Comparison of ENCODE assay signal across 15 cellular contexts in the genomic region with DNA sequence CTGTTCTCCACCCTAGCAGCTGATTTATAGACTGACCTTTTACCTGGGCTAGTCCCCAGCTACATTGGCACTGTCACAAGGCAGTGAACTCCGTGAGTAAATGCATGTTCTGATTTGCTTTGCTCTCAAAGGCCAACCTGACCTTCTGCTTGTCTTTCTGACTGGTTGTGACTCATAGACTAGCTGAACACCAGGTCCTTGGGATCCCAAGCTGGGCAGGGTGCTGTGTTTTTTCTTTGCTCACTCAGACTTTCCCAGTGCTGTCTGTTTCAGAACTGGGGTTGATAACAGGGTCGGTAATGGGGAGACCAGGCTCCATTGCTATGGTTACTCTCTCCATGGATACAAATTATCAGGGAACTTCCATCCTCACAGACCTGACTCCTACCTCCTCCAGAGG. TPM values are rescaled to one million over a fixed set of nuclear protein-coding genes. Genes with fewer than 3 reads are reported as not detected.
A peak's percentile ranks its signal among the peaks of the same experiment; 100 is the strongest.
DNase-seq lines count a peak whose midpoint lies in the region; ATAC-seq and TF ChIP-seq lines count a peak whose summit lies in the region.
"Had no signal": no experiment of that assay in that cellular context is flagged by ENCODE, and none has a peak within 500 bp of the region (broad histone marks: within the 10 kb centered on the region; RNA-seq: fewer than 3 reads in every experiment).

No MANE protein-coding gene starts in this region.

- CTCF ChIA-PET in MCF 10A (lab: Yijun Ruan, JAX), result interaction anchor here (1.2 to 1.3 kb wide), 2 partner anchors 45 to 68 kb away, joined by 3 read pairs; no protein-coding TSS in a partner anchor

- TF ChIP-seq POLR2A in breast epithelium (IDR thresholded peaks at IDR 0.05), result no peak

- no peaks in the 10 kb centered on the region for H3K36me3 Mint-ChIP-seq in MCF 10A (ENCODE audit: insufficient read depth, unreplicated experiment)
- H3K36me3 Mint-ChIP-seq: stimulated activated effector memory CD8-positive, alpha-beta T cell treated with anti-CD3 and anti-CD28 coated beads, Interleukin-12 subunit alpha, Interleukin-12 subunit beta, amount 100 ng/mL, for 72 hours had no signal

- POLR2A ChIA-PET in MCF 10A (lab: Yijun Ruan, JAX), result interaction anchor here (0.6 to 1.0 kb wide), 4 partner anchors 12 to 146 kb away, joined by 3 to 4 read pairs (median 4); no protein-coding TSS in a partner anchor

- peak; percentile 74 for DNase-seq in MCF 10A (ENCODE audit: unreplicated experiment)
- DNase-seq in breast epithelium (ENCODE audit: low spot score in 2 of 2), result no peak
- DNase-seq in RWPE2 (ENCODE audit: low spot score), result no peak
- DNase-seq in islet precursor cell, result peak; percentile 86
- peak; percentile 74 for DNase-seq in ureter (ENCODE audit: low spot score)
- no peak for DNase-seq in AML-193 (lab: John Stamatoyannopoulos, UW)
- DNase-seq in globus pallidus (ENCODE audit: low spot score), result no peak
- DNase-seq: NCI-H774; stimulated activated CD4-positive, alpha-beta T cell treated with anti-CD3 and anti-CD28 coated beads, Interleukin-15, amount 100 ng/mL, for 24 hours had no signal

- no peaks in the 10 kb centered on the region for H3K27me3 Mint-ChIP-seq in MCF 10A (ENCODE audit: insufficient read depth, unreplicated experiment)

- H3K27me3 ChIP-seq in breast epithelium (no peaks in the 10 kb centered on the region), RWPE2 (ENCODE audit: insufficient read depth, poor library complexity, severe bottlenecking) (no peaks in the 10 kb centered on the region)

- H3K27ac ChIP-seq in breast epithelium, result no peak overlapping the region
- no peak overlapping the region for H3K27ac ChIP-seq in RWPE2 (ENCODE audit: poor library complexity, severe bottlenecking)

- H3K4me3 ChIP-seq in breast epithelium (no peak overlapping the region), RWPE2 (ENCODE audit: severe bottlenecking) (no peak overlapping the region)

- H3K4me3 Mint-ChIP-seq in MCF 10A (ENCODE audit: unreplicated experiment), result no peak overlapping the region
- H3K4me3 Mint-ChIP-seq: activated naive CD8-positive, alpha-beta T cell; stimulated activated effector memory CD8-positive, alpha-beta T cell treated with anti-CD3 and anti-CD28 coated beads, Interleukin-12 subunit alpha, Interleukin-12 subunit beta, amount 100 ng/mL, for 72 hours; T-helper 1 cell treated with Interleukin-12 subunit alpha and Interleukin-12 subunit beta and Interleukin-4 antibody, amounts not matched to agents 30 μg/mL and 1 μg/mL, for 36 hours had no signal

- intact Hi-C loops in MCF 10A (cut with micrococcal nuclease), result no loop called here
- intact Hi-C loops in breast epithelium (cut with DNase I; ENCODE audit: low total_unique reads), result loop anchor here (5.0 kb wide), 1 partner anchor 990 kb away; no protein-coding TSS in a partner anchor

- H3K9me3 ChIP-seq in breast epithelium (peaks cover 0 to 4% of the 10 kb centered on the region in 2 donors), RWPE2 (ENCODE audit: severe bottlenecking) (no peaks in the 10 kb centered on the region)

- H3K4me1 ChIP-seq in breast epithelium (no peaks in the 10 kb centered on the region), RWPE2 (ENCODE audit: insufficient read depth, poor library complexity, severe bottlenecking) (peaks cover 5% of the 10 kb centered on the region)

- H3K9me3 Mint-ChIP-seq in MCF 10A (ENCODE audit: unreplicated experiment), result peaks cover 14% of the 10 kb centered on the region

- BruUV-seq in MCF 10A (replicated peaks; lab: Mats Ljungman, UMichigan), result no TSS peak

- H3K4me1 Mint-ChIP-seq in MCF 10A (ENCODE audit: insufficient read depth, unreplicated experiment), result peaks cover 6% of the 10 kb centered on the region
- H3K4me1 Mint-ChIP-seq: stimulated activated effector memory CD8-positive, alpha-beta T cell treated with anti-CD3 and anti-CD28 coated beads, Interleukin-12 subunit alpha, Interleukin-12 subunit beta, amount 100 ng/mL, for 72 hours had no signal

- peak overlapping the region; percentile 36 for H3K27ac Mint-ChIP-seq in MCF 10A (ENCODE audit: low read depth, unreplicated experiment)
- H3K27ac Mint-ChIP-seq: activated naive CD8-positive, alpha-beta T cell; stimulated activated effector memory CD8-positive, alpha-beta T cell treated with anti-CD3 and anti-CD28 coated beads, Interleukin-12 subunit alpha, Interleukin-12 subunit beta, amount 100 ng/mL, for 72 hours; T-helper 1 cell treated with Interleukin-12 subunit alpha and Interleukin-12 subunit beta and Interleukin-4 antibody, amounts not matched to agents 30 μg/mL and 1 μg/mL, for 36 hours had no signal

- no peaks in the 10 kb centered on the region for H3K36me3 ChIP-seq in breast epithelium
- no peaks in the 10 kb centered on the region for H3K36me3 ChIP-seq in RWPE2 (ENCODE audit: low read depth)

- no peak for TF ChIP-seq CTCF in MCF 10A (IDR thresholded peaks at IDR 0.05; ENCODE audit: unreplicated experiment)
- no peak for TF ChIP-seq CTCF in breast epithelium (IDR thresholded peaks at IDR 0.05)
- no peak for TF ChIP-seq CTCF in RWPE2 (IDR thresholded peaks at IDR 0.05; ENCODE audit: poor library complexity, severe bottlenecking)

- ATAC-seq in RWPE2 (ENCODE audit: low read depth), result peak; percentile 93
- ATAC-seq in GM18520 (IDR thresholded peaks at IDR 0.05; ENCODE audit: unreplicated experiment), result no peak
- ATAC-seq: stimulated activated effector memory CD8-positive, alpha-beta T cell treated with anti-CD3 and anti-CD28 coated beads, Interleukin-12 subunit alpha, Interleukin-12 subunit beta, amount 100 ng/mL, for 72 hours had no signal

RNA-seq across cellular contexts. Expression of a gene that starts 35.0 kb away (rescaled TPM):
- total RNA-seq in MCF 10A (2022), result not detected in 2 replicates
- total RNA-seq in breast epithelium, result not detected
- total RNA-seq in ureter, result 5.6 TPM
- total RNA-seq: activated CD8-positive, alpha-beta memory T cell treated with anti-CD3 and anti-CD28 coated beads for 36 hours; H1 had no signal

Comparison
In these comparisons a context has a peak if more than half of its experiments do, and no peak if none do; other contexts are left out.
1. DNase-seq: peak in MCF 10A (single experiment), islet precursor cell (single experiment) and ureter (single experiment); none in breast epithelium (0 of 2), RWPE2 (single experiment), AML-193 (0 of 2) and globus pallidus (single experiment).